8 cellular contexts compared by ENCODE assay signal in genomic region chr10:119208553-119208940, GRCh38. TPM values are rescaled to one million over a fixed set of nuclear protein-coding genes. Genes with fewer than 3 reads are reported as not detected.
DNase-seq lines count a peak whose midpoint lies in the region; ATAC-seq and TF ChIP-seq lines count a peak whose summit lies in the region.

No MANE protein-coding gene starts in this region.

- H2BK5ac ChIP-seq in mesendoderm (ENCODE audit: low read length): no peak overlapping the region

- BruUV-seq in A673 (replicated peaks; lab: Mats Ljungman, UMichigan): no TSS peak

- no peak overlapping the region for H4K8ac ChIP-seq in mesendoderm (ENCODE audit: low read depth, low read length)

- no peak for TF ChIP-seq CTCF in A673 (conservative IDR thresholded peaks at IDR 0.05; ENCODE audit: low read depth, low read length)
- no peak for TF ChIP-seq CTCF in brain microvascular endothelial cell (IDR thresholded peaks at IDR 0.05; ENCODE audit: low read depth, low read length, missing control alignments)

- H3K9ac ChIP-seq in mesendoderm (ENCODE audit: low read length): peak overlapping the region; percentile 63

- peaks cover 47% of the 10 kb centered on the region for H3K4me1 ChIP-seq in A673 (ENCODE audit: insufficient read depth, low read length, poor library complexity, severe bottlenecking)
- H3K4me1 ChIP-seq in mesendoderm (ENCODE audit: control insufficient read depth, low read depth, low read length): peaks cover 8% of the 10 kb centered on the region

- no peaks in the 10 kb centered on the region for H3K79me2 ChIP-seq in mesendoderm (ENCODE audit: control insufficient read depth, insufficient read depth, low read length)

- DNase-seq in A673 (ENCODE audit: low spot score): no peak
- DNase-seq in HT1080 (ENCODE audit: low read depth): peak; percentile 20
- DNase-seq in brain microvascular endothelial cell: no peak
- DNase-seq in mesendoderm: no peak
- no peak for DNase-seq in HK-2 (ENCODE audit: unreplicated experiment)
- DNase-seq in NCI-H226: no peak
- no peak for DNase-seq in left lobe of liver (ENCODE audit: low spot score)

- no peak overlapping the region for H3K4ac ChIP-seq in mesendoderm (ENCODE audit: low read depth, low read length)

- H2BK120ac ChIP-seq in mesendoderm (ENCODE audit: low read depth, low read length): no peak overlapping the region

- no peak overlapping the region for H2AK5ac ChIP-seq in mesendoderm (ENCODE audit: low read length)

- H3K79me1 ChIP-seq in mesendoderm (ENCODE audit: low read length): no peaks in the 10 kb centered on the region

- H3K4me3 ChIP-seq in A673 (ENCODE audit: low read depth, low read length, poor library complexity, severe bottlenecking) (peak overlapping the region; percentile 70), brain microvascular endothelial cell (ENCODE audit: low read depth, low read length) (peak overlapping the region; percentile 86), mesendoderm (ENCODE audit: low read length) (no peak overlapping the region)

- WGBS in mesendoderm (ENCODE audit: extremely low coverage, insufficient coverage, low lambda C conversion rate): no CpG with 5 or more reads among the region's 3 CpGs

- H4K5ac ChIP-seq in mesendoderm (ENCODE audit: low read length): no peak overlapping the region

- peak overlapping the region; percentile 23 for H3K4me2 ChIP-seq in mesendoderm (ENCODE audit: low read length)

- H3K27ac ChIP-seq in A673 (ENCODE audit: low read depth, low read length, poor library complexity, severe bottlenecking) (peak overlapping the region; percentile 79), brain microvascular endothelial cell (peak overlapping the region; percentile 88), mesendoderm (ENCODE audit: low read depth, low read length) (no peak overlapping the region)

- peaks cover 6% of the 10 kb centered on the region for H3K36me3 ChIP-seq in A673 (ENCODE audit: insufficient read depth, low read length, poor library complexity, severe bottlenecking)
- no peaks in the 10 kb centered on the region for H3K36me3 ChIP-seq in brain microvascular endothelial cell (replicated peaks)
- H3K36me3 ChIP-seq in mesendoderm (ENCODE audit: control insufficient read depth, insufficient read depth, low read length): no peaks in the 10 kb centered on the region

- peak overlapping the region; percentile 30 for H3K56ac ChIP-seq in mesendoderm (ENCODE audit: low read length)

- H3K23ac ChIP-seq in mesendoderm (ENCODE audit: low read length): no peak overlapping the region

- no peak for ATAC-seq in HG03175 (IDR thresholded peaks at IDR 0.05; ENCODE audit: unreplicated experiment)
- ATAC-seq in left lobe of liver: no peak

- no peaks in the 10 kb centered on the region for H3K9me3 ChIP-seq in A673 (ENCODE audit: low read depth, low read length, poor library complexity, severe bottlenecking)

- POLR2A ChIA-PET in A673 (lab: Charles Lee; ENCODE audit: low non-redundant PET): no interaction called here

- in situ Hi-C loops in brain microvascular endothelial cell (cut with HindIII; ENCODE audit: low pct_ligation_motif_present, low sequenced_read_pairs): loop anchor here (25.0 kb wide), 1 partner anchor 204 kb away; no protein-coding TSS in a partner anchor

- no peaks in the 10 kb centered on the region for H3K27me3 ChIP-seq in A673 (replicated peaks; ENCODE audit: insufficient read depth, low read depth, low read length, poor library complexity)
- no peaks in the 10 kb centered on the region for H3K27me3 ChIP-seq in brain microvascular endothelial cell (replicated peaks)
- peaks cover 8% of the 10 kb centered on the region for H3K27me3 ChIP-seq in mesendoderm (ENCODE audit: insufficient read depth, low read length, poor library complexity)

- no peak overlapping the region for H3K18ac ChIP-seq in mesendoderm (ENCODE audit: low read length)

- CTCF ChIA-PET in A673 (lab: Charles Lee): interaction anchor here (0.6 to 1.8 kb wide), 5 partner anchors 9 to 356 kb away, joined by 3 to 17 read pairs (median 9); no protein-coding TSS in a partner anchor

- H2BK15ac ChIP-seq in mesendoderm (replicated peaks; ENCODE audit: low read depth): no peak overlapping the region

- intact Hi-C loops in A673 (cut with micrococcal nuclease; ENCODE audit: unreplicated experiment): loop anchor here (5.0 to 10.0 kb wide), 3 partner anchors 124 to 386 kb away; partner anchors contain the start of genes RGS10 and TIAL1

RNA-seq across cellular contexts. Expression of gene GRK5, which starts 1.2 kb away (rescaled TPM):
- total RNA-seq in A673 (2021): 54.7 and 58.2 TPM in 2 replicates
- 11.4 TPM in 2 replicates for total RNA-seq in HT1080 (2014; rRNA removed; shearing (Covaris generic))
- 10.7 and 11.9 TPM in 2 replicates for polyA plus RNA-seq in HT1080 (2015; cell fraction: cytosol; rRNA removed)
- 8.1 and 8.2 TPM in 2 replicates for polyA plus RNA-seq in HT1080 (2015; cell fraction: nucleus; rRNA removed)
- polyA plus RNA-seq in mesendoderm (2013, experiment 1 of 2): 2.7 TPM
- polyA plus RNA-seq in mesendoderm (2013, experiment 2 of 2): 2.7 TPM
- total RNA-seq in left lobe of liver: 8.4 TPM

RNA-seq across cellular contexts. Expression of gene PRDX3, which starts 29.9 kb away (rescaled TPM):
- 215 and 234 TPM in 2 replicates for total RNA-seq in A673 (2021)
- total RNA-seq in HT1080 (2014; rRNA removed; shearing (Covaris generic)): 269 and 341 TPM in 2 replicates
- 304 and 316 TPM in 2 replicates for polyA plus RNA-seq in HT1080 (2015; cell fraction: cytosol; rRNA removed)
- polyA plus RNA-seq in HT1080 (2015; cell fraction: nucleus; rRNA removed): 222 and 241 TPM in 2 replicates
- 163 TPM for polyA plus RNA-seq in mesendoderm (2013, experiment 1 of 2)
- 181 TPM for polyA plus RNA-seq in mesendoderm (2013, experiment 2 of 2)
- 157 TPM for total RNA-seq in left lobe of liver

RNA-seq across cellular contexts. Expression of gene SFXN4, which starts 43.0 kb away (rescaled TPM):
- total RNA-seq in A673 (2021) (67.3 and 72.9 TPM in 2 replicates), left lobe of liver (17.8 TPM)
- 30.4 and 36.7 TPM in 2 replicates for total RNA-seq in HT1080 (2014; rRNA removed; shearing (Covaris generic))
- 25.7 and 29.7 TPM in 2 replicates for polyA plus RNA-seq in HT1080 (2015; cell fraction: cytosol; rRNA removed)
- polyA plus RNA-seq in HT1080 (2015; cell fraction: nucleus; rRNA removed): 31.1 and 39.1 TPM in 2 replicates
- polyA plus RNA-seq in mesendoderm (2013, experiment 1 of 2): 40.0 TPM
- polyA plus RNA-seq in mesendoderm (2013, experiment 2 of 2): 39.8 TPM
